ENCODE assay signal across 18 cellular contexts in the genomic region with DNA sequence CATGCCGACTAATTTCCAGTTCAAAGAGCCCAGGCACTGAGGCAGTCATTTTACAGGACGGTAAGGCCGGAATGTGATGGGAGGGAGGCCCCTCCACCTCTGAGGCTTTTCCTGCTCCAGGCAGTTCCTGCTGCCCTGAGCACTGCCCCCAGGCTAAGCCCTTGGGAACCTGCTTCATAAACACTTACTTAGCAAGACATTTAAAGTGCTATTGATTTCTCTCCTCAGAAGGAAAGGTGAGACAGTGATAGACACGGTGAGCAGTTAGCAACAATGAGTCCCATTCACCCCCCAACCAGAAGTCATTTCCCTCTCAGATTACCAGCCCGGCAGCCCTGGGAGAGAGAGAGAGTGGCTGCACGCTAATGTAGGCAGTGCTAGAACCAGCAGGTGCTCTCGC.
DNase-seq lines count a peak whose midpoint lies in the region; ATAC-seq lines count a peak whose summit lies in the region.
"Had no signal": no experiment of that assay in that cellular context is flagged by ENCODE, and none has a peak within 500 bp of the region (broad histone marks: within the 10 kb centered on the region; RNA-seq: fewer than 3 reads in every experiment).

No MANE protein-coding gene starts in this region.

- ATAC-seq in GM21390 (IDR thresholded peaks at IDR 0.05; ENCODE audit: unreplicated experiment) (no peak), GM21515 (IDR thresholded peaks at IDR 0.05; ENCODE audit: unreplicated experiment) (no peak)
- ATAC-seq: activated CD4-positive, alpha-beta T cell treated with anti-CD3 and anti-CD28 coated beads for 36 hours; effector memory CD8-positive, alpha-beta T cell; stimulated activated naive CD8-positive, alpha-beta T cell treated with anti-CD3 and anti-CD28 coated beads, Interleukin-15, Interleukin-2, amounts not matched to agents 100 U/mL and 50 U/mL, for 24 hours had no signal

- DNase-seq in NCI-H2081 (lab: John Stamatoyannopoulos, UW): peak; percentile 8 to 66
- no peak for DNase-seq in NCI-H2081 treated with DMSO at 0.1 percent for 48 hours (lab: John Stamatoyannopoulos, UW)
- peak; percentile 65 for DNase-seq in NCI-H2227 (lab: John Stamatoyannopoulos, UW; ENCODE audit: unreplicated experiment)
- peak; percentile 57 for DNase-seq in ecto neural progenitor cell (ENCODE audit: low spot score)
- DNase-seq in retina: peak; percentile 53
- DNase-seq in MV-4-11 (lab: John Stamatoyannopoulos, UW): no peak
- DNase-seq: 8988T; activated CD4-positive, alpha-beta T cell treated with anti-CD3 and anti-CD28 coated beads for 36 hours; activated naive CD4-positive, alpha-beta T cell treated with anti-CD3 and anti-CD28 coated beads, Interleukin-2, amount 50 U/mL, for 16 hours; effector memory CD8-positive, alpha-beta T cell; immature natural killer cell; KBM-7; NCI-H82; occipital lobe; stimulated activated naive CD8-positive, alpha-beta T cell treated with anti-CD3 and anti-CD28 coated beads, Interleukin-15, Interleukin-2, amounts not matched to agents 100 U/mL and 50 U/mL, for 24 hours; uterus had no signal

Comparison
In these comparisons a context has a peak if more than half of its experiments do, and no peak if none do; other contexts are left out.
1. DNase-seq: peak in NCI-H2081 (2 of 2), NCI-H2227 (single experiment), ecto neural progenitor cell (single experiment) and retina (single experiment); none in NCI-H2081 treated with DMSO at 0.1 percent for 48 hours (single experiment) and MV-4-11 (single experiment).